In genomic region chr3:107959767-107960166, GRCh38 we compare ENCODE assay signal across 1 cellular context.
A peak's percentile ranks its signal among the peaks of the same experiment; 100 is the strongest.
TF ChIP-seq lines count a peak whose summit lies in the region.

No MANE protein-coding gene starts in this region.

TF ChIP-seq in HepG2, 621 proteins besides CTCF, POLR2A, EP300 and RAD21 (continued from another document):
- TF ChIP-seq CSRNP1 (CRISPR knock-in tag; IDR thresholded peaks at IDR 0.05) (no peak), ELK4 (CRISPR knock-in tag; IDR thresholded peaks at IDR 0.05; ENCODE audit: borderline replicate concordance) (no peak), MAFF (IDR thresholded peaks at IDR 0.05; ENCODE audit: low read depth, low read length) (peak; percentile 36)
